ENCODE assay signal across 8 cellular contexts in the genomic region with DNA sequence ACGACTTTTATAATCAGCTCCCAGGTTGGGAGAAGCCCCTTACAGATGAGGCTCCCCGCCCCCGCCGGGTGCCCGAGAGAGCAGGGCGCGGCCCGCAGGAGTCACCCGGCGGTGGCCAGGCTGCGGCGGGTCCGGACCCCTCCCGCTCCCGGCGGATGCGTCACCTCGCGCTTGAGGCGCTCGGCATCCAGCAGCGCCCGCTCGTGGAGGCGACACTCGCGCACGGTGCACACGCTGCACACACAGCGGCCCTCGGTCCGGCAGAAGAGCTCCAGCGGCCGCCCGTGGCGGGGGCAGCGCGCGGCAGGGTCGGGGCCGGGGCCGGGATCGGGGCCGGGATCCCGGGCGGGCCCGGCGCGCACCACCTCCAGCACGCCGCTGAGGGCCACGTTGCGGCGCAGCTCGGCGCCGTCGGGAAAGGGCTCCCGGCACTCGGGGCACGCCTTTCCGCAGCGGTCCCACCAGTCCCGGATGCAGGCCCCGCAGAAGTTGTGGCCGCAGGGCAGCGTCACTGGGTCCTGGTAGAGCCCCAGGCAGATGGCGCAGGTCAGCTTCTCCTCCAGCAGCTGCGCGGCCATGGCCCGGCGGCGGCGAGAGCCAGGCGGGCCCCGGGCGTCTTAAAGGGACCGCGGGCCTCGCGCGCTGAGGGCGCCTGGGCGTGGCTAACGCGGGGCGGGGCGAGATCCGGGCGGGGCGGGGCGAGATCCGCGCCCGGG. TPM values are rescaled to one million over a fixed set of nuclear protein-coding genes. Genes with fewer than 3 reads are reported as not detected.
DNase-seq lines count a peak whose midpoint lies in the region; ATAC-seq and TF ChIP-seq lines count a peak whose summit lies in the region.

A gene with protein sequence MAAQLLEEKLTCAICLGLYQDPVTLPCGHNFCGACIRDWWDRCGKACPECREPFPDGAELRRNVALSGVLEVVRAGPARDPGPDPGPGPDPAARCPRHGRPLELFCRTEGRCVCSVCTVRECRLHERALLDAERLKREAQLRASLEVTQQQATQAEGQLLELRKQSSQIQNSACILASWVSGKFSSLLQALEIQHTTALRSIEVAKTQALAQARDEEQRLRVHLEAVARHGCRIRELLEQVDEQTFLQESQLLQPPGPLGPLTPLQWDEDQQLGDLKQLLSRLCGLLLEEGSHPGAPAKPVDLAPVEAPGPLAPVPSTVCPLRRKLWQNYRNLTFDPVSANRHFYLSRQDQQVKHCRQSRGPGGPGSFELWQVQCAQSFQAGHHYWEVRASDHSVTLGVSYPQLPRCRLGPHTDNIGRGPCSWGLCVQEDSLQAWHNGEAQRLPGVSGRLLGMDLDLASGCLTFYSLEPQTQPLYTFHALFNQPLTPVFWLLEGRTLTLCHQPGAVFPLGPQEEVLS (minus strand): TSS at position 592 of the 716 bp plus-strand sequence. CDS start 14 bp downstream, at position 578.

- peaks cover 8% of the 10 kb centered on the region for H3K4me1 ChIP-seq in colonic mucosa

- peaks cover 12% of the 10 kb centered on the region for H3K36me3 ChIP-seq in colonic mucosa

- TF ChIP-seq CTCF in colonic mucosa (IDR thresholded peaks at IDR 0.05): no peak

- DNase-seq in NCI-H524 (lab: John Stamatoyannopoulos, UW): peak; percentile 81 to 89
- no peak for DNase-seq in NCI-H524 treated with DMSO at 0.1 percent for 48 hours (lab: John Stamatoyannopoulos, UW)
- peak; percentile 56 for DNase-seq in NCI-H345 treated with DMSO at 0.1 percent for 48 hours (lab: John Stamatoyannopoulos, UW; ENCODE audit: unreplicated experiment)
- DNase-seq in activated CD4-positive, alpha-beta T cell treated with anti-CD3 and anti-CD28 coated beads for 4 hours: peak; percentile 75 to 81
- peak; percentile 84 for DNase-seq in colonic mucosa
- DNase-seq in left lobe of liver (ENCODE audit: low spot score): peak; percentile 83
- peak; percentile 75 for DNase-seq in stimulated activated CD4-positive, alpha-beta T cell treated with anti-CD3 and anti-CD28 coated beads, Interleukin-2, amount 100 ng/mL, for 4 hours (ENCODE audit: low read depth)

- ATAC-seq in HG02938 (IDR thresholded peaks at IDR 0.05; ENCODE audit: unreplicated experiment): peak; percentile 54
- ATAC-seq in left lobe of liver: peak; percentile 80

- intact Hi-C loops in colonic mucosa (cut with DNase I): no loop called here

- H3K9ac ChIP-seq in colonic mucosa (ENCODE audit: low read depth in 2 of 2, low read length in 2 of 2): peak within 1 kb of the TSS; percentile 71 to 83

- peak within 1 kb of the TSS; percentile 73 for H3K4me3 ChIP-seq in colonic mucosa

- peak within 1 kb of the TSS; percentile 92 for H3K27ac ChIP-seq in colonic mucosa

- H3K9me3 ChIP-seq in colonic mucosa: no peaks in the 10 kb centered on the region

- no peaks in the 10 kb centered on the region for H3K27me3 ChIP-seq in colonic mucosa

RNA-seq across cellular contexts. Expression of the gene that starts here (rescaled TPM):
- 10 to 100 TPM; 14.5 to 26.0 TPM for total RNA-seq in colonic mucosa
- total RNA-seq in left lobe of liver: 9.8 TPM
